ENCODE assay signal across 19 cellular contexts in genomic region chr5:96283589-96283988, GRCh38.
"Had no signal": no experiment of that assay in that cellular context is flagged by ENCODE, and none has a peak within 500 bp of the region (broad histone marks: within the 10 kb centered on the region; RNA-seq: fewer than 3 reads in every experiment).

No MANE protein-coding gene starts in this region.

- H3K36me3 Mint-ChIP-seq: memory B cell, naive B cell had no signal

- DNase-seq: dorsolateral prefrontal cortex; effector memory CD4-positive, alpha-beta T cell; foreskin fibroblast; glutamatergic neuron; islet precursor cell; left ventricle myocardium inferior; lower lobe of right lung; midbrain; naive B cell; small intestine; stimulated activated CD4-positive, alpha-beta T cell treated with anti-CD3 and anti-CD28 coated beads, Interleukin-12 subunit alpha, Interleukin-12 subunit beta, amount 100 ng/mL, for 4 hours; stimulated activated naive CD4-positive, alpha-beta T cell; trophoblast cell had no signal

- H3K4me3 ChIP-seq: coronary artery, dorsolateral prefrontal cortex, esophagus muscularis mucosa, gastroesophageal sphincter, left ventricle myocardium inferior, lower lobe of right lung, right atrium auricular region had no signal

- H3K27ac Mint-ChIP-seq: memory B cell, naive B cell had no signal

- H3K9me3 Mint-ChIP-seq: memory B cell, nephron had no signal

- H3K4me1 Mint-ChIP-seq: memory B cell, naive B cell, nephron had no signal

- H3K4me3 Mint-ChIP-seq: memory B cell, naive B cell, nephron had no signal
